1 cellular context compared by ENCODE assay signal in the genomic region with DNA sequence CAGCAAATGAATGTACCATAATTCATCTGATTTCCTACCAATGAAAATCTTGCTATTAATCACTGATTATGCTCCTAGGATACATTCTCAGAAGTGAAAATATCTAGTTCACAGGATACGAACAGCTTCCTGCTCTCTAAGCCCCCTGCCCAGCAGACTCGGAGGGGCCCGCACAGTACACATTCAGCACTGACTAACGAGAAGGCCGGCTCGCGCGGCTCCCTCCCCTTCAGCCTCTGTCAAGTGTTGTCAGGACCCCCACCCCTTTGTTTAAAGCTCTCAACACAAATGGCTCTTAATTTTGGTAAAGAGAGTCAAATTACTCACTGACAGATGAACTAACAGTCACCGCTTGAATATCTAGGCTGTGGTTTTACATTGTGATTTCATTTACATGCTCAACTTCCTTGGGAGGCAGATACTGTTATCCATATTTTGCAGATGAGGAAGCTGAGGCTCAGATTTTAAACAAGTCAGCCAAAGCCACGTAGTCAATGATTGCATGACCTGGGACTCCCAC.
TF ChIP-seq lines count a peak whose summit lies in the region.

No MANE protein-coding gene starts in this region.

TF ChIP-seq in GM12878, 131 proteins besides CTCF, POLR2A, EP300 and RAD21 (continued from another document):
- TF ChIP-seq ZNF592 (IDR thresholded peaks at IDR 0.05) = no peak
